Comparison of ENCODE assay signal across 21 cellular contexts in genomic region chr20:17832236-17832635, GRCh38.
DNase-seq lines count a peak whose midpoint lies in the region; ATAC-seq, FAIRE-seq and TF ChIP-seq lines count a peak whose summit lies in the region.
"Had no signal": no experiment of that assay in that cellular context is flagged by ENCODE, and none has a peak within 500 bp of the region (broad histone marks: within the 10 kb centered on the region; RNA-seq: fewer than 3 reads in every experiment).

No MANE protein-coding gene starts in this region.

- BruUV-seq in MCF 10A (replicated peaks; lab: Mats Ljungman, UMichigan) (no TSS peak), K562 (replicated peaks; lab: Mats Ljungman, UMichigan) (no TSS peak)

- intact Hi-C loops in MCF 10A (cut with micrococcal nuclease): loop anchor here (10.0 kb wide), 1 partner anchor 63 kb away; no protein-coding TSS in a partner anchor
- intact Hi-C loops in breast epithelium (cut with DNase I; ENCODE audit: low total_unique reads): no loop called here
- intact Hi-C loops in K562 (cut with micrococcal nuclease): no loop called here
- intact Hi-C loops in sigmoid colon (cut with DNase I): no loop called here
- intact Hi-C loops in posterior vena cava (cut with DNase I): no loop called here

- H3K4me3 ChIP-seq in breast epithelium (no peak overlapping the region), K562 (no peak overlapping the region), sigmoid colon (no peak overlapping the region)
- H3K4me3 ChIP-seq: A549, BLaER1 had no signal

- CTCF ChIA-PET in MCF 10A (lab: Yijun Ruan, JAX): interaction anchor here (0.6 to 0.7 kb wide), 2 partner anchors 17 to 30 kb away, joined by 5 read pairs; no protein-coding TSS in a partner anchor
- CTCF ChIA-PET in K562 (lab: Yijun Ruan, JAX; ENCODE audit: low intra/inter-chr PET ratio): no interaction called here

- H3K4me1 Mint-ChIP-seq in MCF 10A (ENCODE audit: insufficient read depth, unreplicated experiment): peaks cover 26% of the 10 kb centered on the region
- peaks cover 52% of the 10 kb centered on the region for H3K4me1 Mint-ChIP-seq in HFFc6 (ENCODE audit: low read depth)
- H3K4me1 Mint-ChIP-seq: CD14-positive monocyte; CD4-positive, alpha-beta memory T cell had no signal

- no peaks in the 10 kb centered on the region for H3K9me3 ChIP-seq in breast epithelium
- H3K9me3 ChIP-seq in K562 (replicated peaks; ENCODE audit: control insufficient read depth, insufficient read depth, low read depth, low read length): no peaks in the 10 kb centered on the region
- no peaks in the 10 kb centered on the region for H3K9me3 ChIP-seq in sigmoid colon
- H3K9me3 ChIP-seq: A549, BLaER1 had no signal

- POLR2A ChIA-PET in MCF 10A (lab: Yijun Ruan, JAX): interaction anchor here (0.6 to 4.5 kb wide), 6 partner anchors 11 to 456 kb away, joined by 3 to 30 read pairs (median 4); partner anchors contain the start of gene ZNF133
- POLR2A ChIA-PET in K562 (lab: Yijun Ruan, JAX): no interaction called here

- no peak overlapping the region for H3K4me3 Mint-ChIP-seq in MCF 10A (ENCODE audit: unreplicated experiment)
- no peak overlapping the region for H3K4me3 Mint-ChIP-seq in HFFc6
- H3K4me3 Mint-ChIP-seq: CD14-positive monocyte; CD4-positive, alpha-beta memory T cell had no signal

- no peaks in the 10 kb centered on the region for H3K9me3 Mint-ChIP-seq in MCF 10A (ENCODE audit: unreplicated experiment)
- no peaks in the 10 kb centered on the region for H3K9me3 Mint-ChIP-seq in HFFc6
- H3K9me3 Mint-ChIP-seq: CD14-positive monocyte; CD4-positive, alpha-beta memory T cell had no signal

- no peak for TF ChIP-seq POLR2A in breast epithelium (IDR thresholded peaks at IDR 0.05)
- no peak for TF ChIP-seq POLR2A in K562 (conservative IDR thresholded peaks at IDR 0.05)
- TF ChIP-seq POLR2A in sigmoid colon (IDR thresholded peaks at IDR 0.05): no peak

- H3K36me3 ChIP-seq in breast epithelium (no peaks in the 10 kb centered on the region), K562 (ENCODE audit: control insufficient read depth, insufficient read depth, low read length) (no peaks in the 10 kb centered on the region), sigmoid colon (no peaks in the 10 kb centered on the region)
- H3K36me3 ChIP-seq: BLaER1 had no signal

- TF ChIP-seq EP300 in K562 (IDR thresholded peaks at IDR 0.05; ENCODE audit: low read length) (no peak), sigmoid colon (IDR thresholded peaks at IDR 0.05) (no peak)

- ATAC-seq in K562 (no peak), GM19035 (IDR thresholded peaks at IDR 0.05; ENCODE audit: unreplicated experiment) (no peak)
- ATAC-seq: A549, HCT116 had no signal

- H3K27ac Mint-ChIP-seq in MCF 10A (ENCODE audit: low read depth, unreplicated experiment) (peak overlapping the region; percentile 77), HFFc6 (0 out of 2 replicates have a peak overlapping the region, but pooled peaks have one; percentile 55)
- H3K27ac Mint-ChIP-seq: CD14-positive monocyte; CD4-positive, alpha-beta memory T cell had no signal

- 21% methylated on average over 5 of the region's 6 CpGs for WGBS in K562 (ENCODE audit: insufficient coverage, low coverage, missing lambda C conversion rate)
- WGBS in sigmoid colon, 2 donors: 82 to 84% methylated on average over 6 of the region's 6 CpGs

- no peak overlapping the region for H3K4me2 ChIP-seq in K562 (ENCODE audit: insufficient read depth, low read length)
- H3K4me2 ChIP-seq: A549, BLaER1 had no signal

- no peaks in the 10 kb centered on the region for H3K79me2 ChIP-seq in K562 (ENCODE audit: control insufficient read depth, insufficient read depth, low read length)

- H3K9ac ChIP-seq in K562 (ENCODE audit: insufficient read depth in 1 of 2, low read depth in 2 of 2, low read length in 2 of 2): no peak overlapping the region
- H3K9ac ChIP-seq: BLaER1 had no signal

- FAIRE-seq in K562 (lab: Jason Lieb, UNC): no peak
- FAIRE-seq: HTR-8/SVneo had no signal

- peaks cover 0 to 7% of the 10 kb centered on the region in 2 donors for H3K4me1 ChIP-seq in breast epithelium
- H3K4me1 ChIP-seq in K562 (replicated peaks in 1 of 2; ENCODE audit: control insufficient read depth in 2 of 2, insufficient read depth in 2 of 2, low read length in 2 of 2): no peaks in the 10 kb centered on the region
- H3K4me1 ChIP-seq in sigmoid colon: peaks cover 0 to 18% (median 11%) of the 10 kb centered on the region in 4 donors
- H3K4me1 ChIP-seq: BLaER1 had no signal

- H4K20me1 ChIP-seq in K562 (replicated peaks; ENCODE audit: control insufficient read depth, insufficient read depth, low read length): no peaks in the 10 kb centered on the region
- H4K20me1 ChIP-seq: BLaER1 had no signal

- H3K27me3 Mint-ChIP-seq in MCF 10A (ENCODE audit: insufficient read depth, unreplicated experiment) (no peaks in the 10 kb centered on the region), HFFc6 (ENCODE audit: insufficient read depth) (no peaks in the 10 kb centered on the region; the same call in 1 of the 2 replicates)
- H3K27me3 Mint-ChIP-seq: CD4-positive, alpha-beta memory T cell had no signal

- in situ Hi-C loops in K562 (cut with MboI): no loop called here

- H2AFZ ChIP-seq in K562 (ENCODE audit: low read depth, low read length): no peak overlapping the region

- H3K36me3 Mint-ChIP-seq in MCF 10A (ENCODE audit: insufficient read depth, unreplicated experiment) (peaks cover 8% of the 10 kb centered on the region), HFFc6 (ENCODE audit: low read depth) (peaks cover 4% of the 10 kb centered on the region; the same call in 1 of the 2 replicates)
- H3K36me3 Mint-ChIP-seq: CD14-positive monocyte; CD4-positive, alpha-beta memory T cell had no signal

- no peak for TF ChIP-seq CTCF in MCF 10A (IDR thresholded peaks at IDR 0.05; ENCODE audit: unreplicated experiment)
- no peak for TF ChIP-seq CTCF in breast epithelium (IDR thresholded peaks at IDR 0.05)
- TF ChIP-seq CTCF in HFFc6 (IDR thresholded peaks at IDR 0.05): no peak
- TF ChIP-seq CTCF in K562 (IDR thresholded peaks at IDR 0.05 in 2 of 3, conservative IDR thresholded peaks at IDR 0.05 in 1 of 3; ENCODE audit: insufficient read depth in 2 of 3, low read depth in 1 of 3, low read length in 3 of 3): no peak
- no peak for TF ChIP-seq CTCF in sigmoid colon (IDR thresholded peaks at IDR 0.05)

- no peak for TF ChIP-seq RAD21 in K562 (CRISPR knock-in tag; conservative IDR thresholded peaks at IDR 0.05 in 1 of 2, IDR thresholded peaks at IDR 0.05 in 1 of 2)

- H3K27ac ChIP-seq in breast epithelium: no peak overlapping the region
- H3K27ac ChIP-seq in K562 (ENCODE audit: extremely low read depth, low read depth, low read length): no peak overlapping the region
- H3K27ac ChIP-seq in sigmoid colon: no peak overlapping the region
- H3K27ac ChIP-seq: 22Rv1, A549, BLaER1 had no signal

- DNase-seq in MCF 10A (ENCODE audit: unreplicated experiment): no peak
- no peak for DNase-seq in breast epithelium (ENCODE audit: low spot score in 2 of 2)
- DNase-seq in HFFc6: no peak
- DNase-seq in K562 (ENCODE audit: extremely low read depth in 1 of 4, low spot score in 3 of 4): no peak
- peak; percentile 11 for DNase-seq in sigmoid colon
- DNase-seq in activated CD8-positive, alpha-beta memory T cell treated with anti-CD3 and anti-CD28 coated beads, Interleukin-2, amount 50 U/mL, for 48 hours: no peak
- DNase-seq in posterior vena cava (ENCODE audit: low spot score): no peak
- DNase-seq: AML-193; Calu3; CD4-positive, alpha-beta memory T cell; DMS79 treated with DMSO at 0.1 percent for 48 hours; GF-D8; GOT3; H7 had no signal

- no peaks in the 10 kb centered on the region for H3K27me3 ChIP-seq in breast epithelium
- peaks cover 6 to 35% of the 10 kb centered on the region in 2 experiments; a peak in 4 of 5 replicates for H3K27me3 ChIP-seq in K562 (ENCODE audit: control insufficient read depth in 2 of 2, insufficient read depth in 2 of 2, low read length in 2 of 2)
- no peaks in the 10 kb centered on the region for H3K27me3 ChIP-seq in sigmoid colon
- H3K27me3 ChIP-seq: BLaER1 had no signal

- H3K9me1 ChIP-seq in K562 (ENCODE audit: control insufficient read depth, insufficient read depth, low read length): no peaks in the 10 kb centered on the region

TF ChIP-seq in K562, 482 proteins besides CTCF, POLR2A, EP300 and RAD21:
- TF ChIP-seq DNMT1 (IDR thresholded peaks at IDR 0.05) (no peak), SRSF9 (IDR thresholded peaks at IDR 0.05; ENCODE audit: borderline replicate concordance, low read depth, low read length) (no peak), ATF3 (IDR thresholded peaks at IDR 0.05) (peak; percentile 80), ATF3 (CRISPR knock-in tag; conservative IDR thresholded peaks at IDR 0.05) (no peak), ZNF384 (IDR thresholded peaks at IDR 0.05; ENCODE audit: low read depth, low read length) (peak; percentile 23; the same call in 1 of the 2 replicates), ZFP1 (CRISPR knock-in tag; IDR thresholded peaks at IDR 0.05) (no peak), ZNF707 (CRISPR knock-in tag; conservative IDR thresholded peaks at IDR 0.05) (no peak), CREM (IDR thresholded peaks at IDR 0.05; ENCODE audit: low read depth) (peak; percentile 59; the same call in 1 of the 2 replicates), ATF1 (CRISPR knock-in tag; IDR thresholded peaks at IDR 0.05) (no peak), ATF1 (tag; IDR thresholded peaks at IDR 0.05) (peak; percentile 84), JUNB (CRISPR knock-in tag; conservative IDR thresholded peaks at IDR 0.05) (0 out of 2 replicates have a peak, but pooled peaks have one; percentile 9), ATF7 (IDR thresholded peaks at IDR 0.05) (peak; percentile 36; the same call in 1 of the 2 replicates), CREB1 (IDR thresholded peaks at IDR 0.05) (peak; percentile 55; the same call in 1 of the 2 replicates), CREB1 (CRISPR knock-in tag; IDR thresholded peaks at IDR 0.05) (no peak)
